In genomic region chr1:24275510-24275909, GRCh38 we compare ENCODE assay signal across 27 cellular contexts. TPM values are rescaled to one million over a fixed set of nuclear protein-coding genes. Genes with fewer than 3 reads are reported as not detected.
DNase-seq lines count a peak whose midpoint lies in the region; ATAC-seq lines count a peak whose summit lies in the region.
"Had no signal": no experiment of that assay in that cellular context is flagged by ENCODE, and none has a peak within 500 bp of the region (broad histone marks: within the 10 kb centered on the region; RNA-seq: fewer than 3 reads in every experiment).

No MANE protein-coding gene starts in this region.

- H3K4me1 Mint-ChIP-seq in activated naive CD4-positive, alpha-beta T cell treated with anti-CD3 and anti-CD28 coated beads, Interleukin-2, amount 10 ng/mL, durations not matched to agents 7 days and 5 days, result peaks cover 14% of the 10 kb centered on the region
- H3K4me1 Mint-ChIP-seq: nephron had no signal

- H3K4me3 Mint-ChIP-seq in activated naive CD4-positive, alpha-beta T cell treated with anti-CD3 and anti-CD28 coated beads, Interleukin-2, amount 10 ng/mL, durations not matched to agents 7 days and 5 days, result no peak overlapping the region
- H3K4me3 Mint-ChIP-seq: nephron; stimulated activated memory B cell treated with anti-CD40 and anti-IgM and Interleukin-4, amounts not matched to agents 10 μg/mL and 1 μg/mL and 100 μg/mL, for 72 hours; T-helper 2 cell treated with Interferon-gamma antibody and Interleukin-4, amounts not matched to agents 5 μg/mL and 100 μg/mL, for 36 hours had no signal

- peaks cover 1% of the 10 kb centered on the region for H3K36me3 Mint-ChIP-seq in activated naive CD4-positive, alpha-beta T cell treated with anti-CD3 and anti-CD28 coated beads, Interleukin-2, amount 10 ng/mL, durations not matched to agents 7 days and 5 days

- no peak overlapping the region for H3K27ac Mint-ChIP-seq in activated naive CD4-positive, alpha-beta T cell treated with anti-CD3 and anti-CD28 coated beads, Interleukin-2, amount 10 ng/mL, durations not matched to agents 7 days and 5 days
- H3K27ac Mint-ChIP-seq: nephron; stimulated activated memory B cell treated with anti-CD40 and anti-IgM and Interleukin-4, amounts not matched to agents 10 μg/mL and 1 μg/mL and 100 μg/mL, for 72 hours; T-helper 2 cell treated with Interferon-gamma antibody and Interleukin-4, amounts not matched to agents 5 μg/mL and 100 μg/mL, for 36 hours had no signal

- H3K36me3 ChIP-seq in HAP-1 (replicated peaks), result no peaks in the 10 kb centered on the region
- H3K36me3 ChIP-seq: ascending aorta, BLaER1 had no signal

- 0 out of 2 replicates have a peak, but pooled peaks cover 2% of the 10 kb centered on the region for H3K27me3 ChIP-seq in HAP-1 (ENCODE audit: low read depth)
- H3K27me3 ChIP-seq: ascending aorta, BLaER1 had no signal

- CTCF ChIA-PET in activated naive CD4-positive, alpha-beta T cell treated with anti-CD3 and anti-CD28 coated beads, Interleukin-2, amount 10 ng/mL, durations not matched to agents 7 days and 5 days (lab: Charles Lee), result interaction anchor here (1.3 to 3.6 kb wide), 3 partner anchors 8 to 116 kb away, joined by 3 to 20 read pairs (median 3); no protein-coding TSS in a partner anchor

- H3K4me3 ChIP-seq in HAP-1, result no peak overlapping the region
- H3K4me3 ChIP-seq: ascending aorta, BLaER1 had no signal

- ATAC-seq in GM21526 (IDR thresholded peaks at IDR 0.05; ENCODE audit: low FRiP score, unreplicated experiment), result no peak
- ATAC-seq: activated naive CD4-positive, alpha-beta T cell treated with anti-CD3 and anti-CD28 coated beads, Interleukin-2, amount 50 U/mL, for 72 hours; stimulated activated memory B cell treated with anti-CD40 and anti-IgM and Interleukin-4, amounts not matched to agents 10 μg/mL and 1 μg/mL and 100 μg/mL, for 72 hours had no signal

- H3K9me3 ChIP-seq in HAP-1, result peaks cover 3% of the 10 kb centered on the region; the same call in 1 of the 2 replicates
- H3K9me3 ChIP-seq: ascending aorta had no signal

- H3K27me3 Mint-ChIP-seq in activated naive CD4-positive, alpha-beta T cell treated with anti-CD3 and anti-CD28 coated beads, Interleukin-2, amount 10 ng/mL, durations not matched to agents 7 days and 5 days, result peaks cover 49% of the 10 kb centered on the region

- H3K4me1 ChIP-seq in HAP-1, result no peaks in the 10 kb centered on the region
- H3K4me1 ChIP-seq: ascending aorta, BLaER1 had no signal

- DNase-seq in A172 (ENCODE audit: low spot score) (peak; percentile 55), H4 (ENCODE audit: low spot score) (peak; percentile 77), amniotic epithelial cell (ENCODE audit: low read depth) (peak; percentile 31), fibroblast of gingiva (ENCODE audit: low read depth) (peak; percentile 22), NCI-H1048 (lab: John Stamatoyannopoulos, UW) (no peak), HAP-1 (ENCODE audit: low spot score in 2 of 2) (no peak)
- no peak for DNase-seq in activated naive CD4-positive, alpha-beta T cell treated with anti-CD3 and anti-CD28 coated beads, Interleukin-2, amount 10 ng/mL, durations not matched to agents 7 days and 5 days
- DNase-seq: activated CD4-positive, alpha-beta T cell treated with anti-CD3 and anti-CD28 coated beads, Interleukin-2, amount 50 U/mL, for 1 hour; COR-L47; DMS79 treated with DMSO at 0.1 percent for 48 hours; effector CD4-positive, alpha-beta T cell; erythroblast; KBM-7; MV-4-11; NCI-H187 treated with DMSO at 0.1 percent for 48 hours; NCI-H2227 treated with DMSO at 0.1 percent for 48 hours; retina; stimulated activated CD4-positive, alpha-beta T cell treated with anti-CD3 and anti-CD28 coated beads, Interleukin-4, amount 100 ng/mL, for 1 hour had no signal

- in situ Hi-C loops in HAP-1 (cut with MboI; ENCODE audit: low sequenced_read_pairs), result no loop called here

- H3K9me3 Mint-ChIP-seq in activated naive CD4-positive, alpha-beta T cell treated with anti-CD3 and anti-CD28 coated beads, Interleukin-2, amount 10 ng/mL, durations not matched to agents 7 days and 5 days, result peaks cover 10% of the 10 kb centered on the region

RNA-seq across cellular contexts. Expression of gene GRHL3, which starts 43.6 kb away (rescaled TPM):
- total RNA-seq in A172 (2014; rRNA removed; shearing (Covaris generic)), result 0.10 TPM in 1 of 2 replicates, not detected in the other
- not detected in 2 replicates for total RNA-seq in H4 (2014; rRNA removed; shearing (Covaris generic))
- total RNA-seq: activated naive CD4-positive, alpha-beta T cell treated with anti-CD3 and anti-CD28 coated beads, Interleukin-2, amount 50 U/mL, for 72 hours; ascending aorta; mononuclear cell; osteocyte had no signal

Comparison
In these comparisons a context has a peak if more than half of its experiments do, and no peak if none do; other contexts are left out.
1. DNase-seq: peak in A172 (single experiment), H4 (single experiment), amniotic epithelial cell (single experiment) and fibroblast of gingiva (single experiment); none in NCI-H1048 (single experiment), HAP-1 (0 of 2) and activated naive CD4-positive, alpha-beta T cell treated with anti-CD3 and anti-CD28 coated beads, Interleukin-2, amount 10 ng/mL, durations not matched to agents 7 days and 5 days (single experiment).